ENCODE assay signal across 1 cellular context in genomic region chr3:24520941-24521305, GRCh38.
TF ChIP-seq lines count a peak whose summit lies in the region.

No MANE protein-coding gene starts in this region.

TF ChIP-seq in WTC11, 78 proteins besides CTCF, POLR2A, EP300 and RAD21 (continued from another document):
- no peak for TF ChIP-seq ZNF532 (CRISPR knock-in tag; IDR thresholded peaks at IDR 0.05; ENCODE audit: borderline replicate concordance)
- no peak for TF ChIP-seq ZNF423 (CRISPR knock-in tag; IDR thresholded peaks at IDR 0.05)
- TF ChIP-seq ZNF671 (CRISPR knock-in tag; IDR thresholded peaks at IDR 0.05), result no peak
- no peak for TF ChIP-seq ZNF219 (CRISPR knock-in tag; IDR thresholded peaks at IDR 0.05; ENCODE audit: borderline replicate concordance)
- TF ChIP-seq, protein P1, sequence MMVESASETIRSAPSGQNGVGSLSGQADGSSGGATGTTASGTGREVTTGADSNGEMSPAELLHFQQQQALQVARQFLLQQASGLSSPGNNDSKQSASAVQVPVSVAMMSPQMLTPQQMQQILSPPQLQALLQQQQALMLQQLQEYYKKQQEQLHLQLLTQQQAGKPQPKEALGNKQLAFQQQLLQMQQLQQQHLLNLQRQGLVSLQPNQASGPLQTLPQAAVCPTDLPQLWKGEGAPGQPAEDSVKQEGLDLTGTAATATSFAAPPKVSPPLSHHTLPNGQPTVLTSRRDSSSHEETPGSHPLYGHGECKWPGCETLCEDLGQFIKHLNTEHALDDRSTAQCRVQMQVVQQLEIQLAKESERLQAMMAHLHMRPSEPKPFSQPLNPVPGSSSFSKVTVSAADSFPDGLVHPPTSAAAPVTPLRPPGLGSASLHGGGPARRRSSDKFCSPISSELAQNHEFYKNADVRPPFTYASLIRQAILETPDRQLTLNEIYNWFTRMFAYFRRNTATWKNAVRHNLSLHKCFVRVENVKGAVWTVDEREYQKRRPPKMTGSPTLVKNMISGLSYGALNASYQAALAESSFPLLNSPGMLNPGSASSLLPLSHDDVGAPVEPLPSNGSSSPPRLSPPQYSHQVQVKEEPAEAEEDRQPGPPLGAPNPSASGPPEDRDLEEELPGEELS (CRISPR knock-in tag; IDR thresholded peaks at IDR 0.05), result no peak
- TF ChIP-seq, protein P2, sequence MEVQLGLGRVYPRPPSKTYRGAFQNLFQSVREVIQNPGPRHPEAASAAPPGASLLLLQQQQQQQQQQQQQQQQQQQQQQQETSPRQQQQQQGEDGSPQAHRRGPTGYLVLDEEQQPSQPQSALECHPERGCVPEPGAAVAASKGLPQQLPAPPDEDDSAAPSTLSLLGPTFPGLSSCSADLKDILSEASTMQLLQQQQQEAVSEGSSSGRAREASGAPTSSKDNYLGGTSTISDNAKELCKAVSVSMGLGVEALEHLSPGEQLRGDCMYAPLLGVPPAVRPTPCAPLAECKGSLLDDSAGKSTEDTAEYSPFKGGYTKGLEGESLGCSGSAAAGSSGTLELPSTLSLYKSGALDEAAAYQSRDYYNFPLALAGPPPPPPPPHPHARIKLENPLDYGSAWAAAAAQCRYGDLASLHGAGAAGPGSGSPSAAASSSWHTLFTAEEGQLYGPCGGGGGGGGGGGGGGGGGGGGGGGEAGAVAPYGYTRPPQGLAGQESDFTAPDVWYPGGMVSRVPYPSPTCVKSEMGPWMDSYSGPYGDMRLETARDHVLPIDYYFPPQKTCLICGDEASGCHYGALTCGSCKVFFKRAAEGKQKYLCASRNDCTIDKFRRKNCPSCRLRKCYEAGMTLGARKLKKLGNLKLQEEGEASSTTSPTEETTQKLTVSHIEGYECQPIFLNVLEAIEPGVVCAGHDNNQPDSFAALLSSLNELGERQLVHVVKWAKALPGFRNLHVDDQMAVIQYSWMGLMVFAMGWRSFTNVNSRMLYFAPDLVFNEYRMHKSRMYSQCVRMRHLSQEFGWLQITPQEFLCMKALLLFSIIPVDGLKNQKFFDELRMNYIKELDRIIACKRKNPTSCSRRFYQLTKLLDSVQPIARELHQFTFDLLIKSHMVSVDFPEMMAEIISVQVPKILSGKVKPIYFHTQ (CRISPR knock-in tag; IDR thresholded peaks at IDR 0.05), result no peak
- TF ChIP-seq TEAD4 (CRISPR knock-in tag; IDR thresholded peaks at IDR 0.05), result no peak
- TF ChIP-seq HMGXB4 (CRISPR knock-in tag; IDR thresholded peaks at IDR 0.05), result no peak
- TF ChIP-seq JUN (CRISPR knock-in tag; IDR thresholded peaks at IDR 0.05), result no peak
- no peak for TF ChIP-seq NR2C2 (CRISPR knock-in tag; IDR thresholded peaks at IDR 0.05)
- no peak for TF ChIP-seq ATF1 (CRISPR knock-in tag; IDR thresholded peaks at IDR 0.05)
- no peak for TF ChIP-seq MYBL2 (CRISPR knock-in tag; IDR thresholded peaks at IDR 0.05)
